In genomic region chr16:2199621-2200139, GRCh38 we compare ENCODE assay signal across 25 cellular contexts. TPM values are rescaled to one million over a fixed set of nuclear protein-coding genes. Genes with fewer than 3 reads are reported as not detected.
"Had no signal": no experiment of that assay in that cellular context is flagged by ENCODE, and none has a peak within 500 bp of the region (broad histone marks: within the 10 kb centered on the region; RNA-seq: fewer than 3 reads in every experiment).

No MANE protein-coding gene starts in this region.

- H3K27ac ChIP-seq: KMS-11, RWPE1, SJCRH30 had no signal

- ATAC-seq: K562, Panc1, PC-3, Right ventricle myocardium inferior, SK-N-SH treated with all-trans-retinoic acid at 6 μM for 48 hours had no signal

- DNase-seq: Kasumi-1, MM.1S, NCI-H1092 treated with DMSO at 0.1 percent for 48 hours, NCI-H1436, NCI-H187, NCI-H2029, NCI-H2081 treated with DMSO at 0.1 percent for 48 hours, NCI-H2171, NCI-H226, NCI-H446, NCI-H510A, NCI-H524 treated with DMSO at 0.1 percent for 48 hours, NCI-H69, NCI-H774, PC-3, SHP77 treated with DMSO at 0.1 percent for 48 hours, SJCRH30 had no signal

- H3K4me2 ChIP-seq: KMS-11 had no signal

- H3K9me3 Mint-ChIP-seq: IgD-negative memory B cell had no signal

- H3K4me3 ChIP-seq: K562, SJCRH30 had no signal

- H3K9me3 ChIP-seq: SJCRH30 had no signal

- H3K4me3 Mint-ChIP-seq: IgD-negative memory B cell had no signal

- H3K36me3 ChIP-seq: SJCRH30 had no signal

- H3K9ac ChIP-seq: KMS-11 had no signal

- FAIRE-seq: K562 had no signal

RNA-seq across cellular contexts. Expression of gene CASKIN1, which starts 3.3 kb away (rescaled TPM):
- total RNA-seq: M059J had no signal
- polyA plus RNA-seq: IgD-negative memory B cell had no signal
